Comparison of ENCODE assay signal across 17 cellular contexts in the genomic region with DNA sequence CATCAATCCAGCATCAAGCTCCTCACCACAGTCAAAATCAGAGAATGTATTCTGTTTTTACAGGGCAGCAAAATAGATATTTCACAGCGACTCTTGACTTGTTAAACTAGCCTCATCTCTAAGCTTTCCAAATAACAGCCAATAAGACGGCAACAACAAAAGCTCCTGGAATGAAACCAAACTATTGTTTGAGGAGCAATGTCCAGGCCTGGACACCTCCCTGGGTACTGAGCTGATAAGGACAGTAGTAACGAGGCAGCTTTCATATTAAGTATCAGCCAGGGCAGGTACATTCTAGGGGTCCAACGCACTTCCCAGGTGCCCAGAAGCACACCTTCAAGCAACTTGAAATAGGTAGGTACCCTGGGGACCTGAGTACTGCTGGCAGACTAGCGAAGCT.
DNase-seq lines count a peak whose midpoint lies in the region; ATAC-seq, FAIRE-seq and TF ChIP-seq lines count a peak whose summit lies in the region.
"Had no signal": no experiment of that assay in that cellular context is flagged by ENCODE, and none has a peak within 500 bp of the region (broad histone marks: within the 10 kb centered on the region; RNA-seq: fewer than 3 reads in every experiment).

No MANE protein-coding gene starts in this region.

- intact Hi-C loops in endothelial cell of umbilical vein (cut with micrococcal nuclease): no loop called here
- intact Hi-C loops in right lobe of liver (cut with DNase I): no loop called here
- intact Hi-C loops in adrenal gland (cut with DNase I): no loop called here

- H3K4me1 ChIP-seq in endothelial cell of umbilical vein (ENCODE audit: control insufficient read depth, extremely low read depth, insufficient read depth, low read length) (no peaks in the 10 kb centered on the region), right lobe of liver (peaks cover 0 to 6% (median 0%) of the 10 kb centered on the region in 4 donors), trophoblast cell (ENCODE audit: control insufficient read depth in 1 of 2, insufficient read depth in 2 of 2, low read length in 2 of 2) (peaks cover 14 to 21% of the 10 kb centered on the region in 2 experiments), adrenal gland (replicated peaks in 1 of 2) (peaks cover 10 to 22% of the 10 kb centered on the region in 2 donors)

- BruUV-seq in endothelial cell of umbilical vein (replicated peaks; lab: Mats Ljungman, UMichigan): no TSS peak

- H3K4me2 ChIP-seq in endothelial cell of umbilical vein (ENCODE audit: insufficient read depth, low read length) (no peak overlapping the region), trophoblast cell (ENCODE audit: low read length) (no peak overlapping the region)
- H3K4me2 ChIP-seq: A549, GM23338 had no signal

- H3K4me3 ChIP-seq in endothelial cell of umbilical vein (replicated peaks in 1 of 3; ENCODE audit: insufficient read depth in 1 of 3, low read depth in 1 of 3, low read length in 3 of 3): no peak overlapping the region
- H3K4me3 ChIP-seq in right lobe of liver: no peak overlapping the region
- H3K4me3 ChIP-seq in trophoblast cell (ENCODE audit: low read depth, low read length): peak overlapping the region; percentile 33
- H3K4me3 ChIP-seq in adrenal gland: no peak overlapping the region
- H3K4me3 ChIP-seq: A549, GM12878, GM23338 had no signal

- H2BK120ac ChIP-seq in trophoblast cell (ENCODE audit: insufficient read depth, low read length, poor library complexity): peak overlapping the region; percentile 8

- no peak overlapping the region for H3K18ac ChIP-seq in trophoblast cell (ENCODE audit: low read length)

- no peaks in the 10 kb centered on the region for H3K36me3 ChIP-seq in endothelial cell of umbilical vein (ENCODE audit: control insufficient read depth in 2 of 2, extremely low read depth in 1 of 2, insufficient read depth in 2 of 2, low read length in 2 of 2)
- H3K36me3 ChIP-seq in right lobe of liver: no peaks in the 10 kb centered on the region
- no peaks in the 10 kb centered on the region for H3K36me3 ChIP-seq in trophoblast cell (ENCODE audit: control insufficient read depth in 1 of 2, insufficient read depth in 2 of 2, low read length in 2 of 2)
- H3K36me3 ChIP-seq in adrenal gland (replicated peaks in 1 of 2): no peaks in the 10 kb centered on the region
- H3K36me3 ChIP-seq: BE2C had no signal

- H3K23ac ChIP-seq in trophoblast cell (ENCODE audit: low read length): no peak overlapping the region

- H3K9ac ChIP-seq in endothelial cell of umbilical vein (replicated peaks; ENCODE audit: extremely low read depth, insufficient read depth, low read length) (no peak overlapping the region), trophoblast cell (ENCODE audit: low read length) (no peak overlapping the region)

- TF ChIP-seq POLR2A in endothelial cell of umbilical vein (IDR thresholded peaks at IDR 0.05; ENCODE audit: low read depth, low read length): no peak
- no peak for TF ChIP-seq POLR2A in right lobe of liver (IDR thresholded peaks at IDR 0.05)
- no peak for TF ChIP-seq POLR2A in adrenal gland (IDR thresholded peaks at IDR 0.05)

- CTCF ChIA-PET in endothelial cell of umbilical vein (lab: Charles Lee): interaction anchor here (0.9 to 1.4 kb wide), 5 partner anchors 12 to 84 kb away, joined by 3 to 6 read pairs (median 4); no protein-coding TSS in a partner anchor

- H3K9me3 ChIP-seq in endothelial cell of umbilical vein (replicated peaks; ENCODE audit: control insufficient read depth, insufficient read depth, low read length): no peaks in the 10 kb centered on the region
- H3K9me3 ChIP-seq in right lobe of liver: no peaks in the 10 kb centered on the region
- no peaks in the 10 kb centered on the region for H3K9me3 ChIP-seq in trophoblast cell (ENCODE audit: insufficient read depth, low read depth, low read length)
- no peaks in the 10 kb centered on the region for H3K9me3 ChIP-seq in adrenal gland (replicated peaks in 1 of 3)
- H3K9me3 ChIP-seq: A549, BE2C had no signal

- dilution Hi-C loops in endothelial cell of umbilical vein (cut with MboI; ENCODE audit: extremely low pct_ligation_motif_present, low sequenced_read_pairs): no loop called here

- H3K4ac ChIP-seq in trophoblast cell (ENCODE audit: low read depth, low read length): no peak overlapping the region

- H3K79me2 ChIP-seq in endothelial cell of umbilical vein (ENCODE audit: control insufficient read depth, insufficient read depth, low read length) (no peaks in the 10 kb centered on the region), trophoblast cell (ENCODE audit: control insufficient read depth, insufficient read depth, low read length, poor library complexity) (no peaks in the 10 kb centered on the region)

- no peaks in the 10 kb centered on the region for H3K9me3 Mint-ChIP-seq in nephron progenitor cell
- H3K9me3 Mint-ChIP-seq: CD4-positive, alpha-beta memory T cell; GM23338 had no signal

- POLR2A ChIA-PET in endothelial cell of umbilical vein (lab: Charles Lee): no interaction called here

- H3K36me3 Mint-ChIP-seq in nephron progenitor cell (ENCODE audit: low read depth): no peaks in the 10 kb centered on the region
- H3K36me3 Mint-ChIP-seq: CD4-positive, alpha-beta memory T cell had no signal

- H3K14ac ChIP-seq in trophoblast cell (ENCODE audit: low read length): peak overlapping the region; percentile 2

- H3K27ac Mint-ChIP-seq in nephron progenitor cell: no peak overlapping the region
- H3K27ac Mint-ChIP-seq: CD4-positive, alpha-beta memory T cell; GM23338 had no signal

- H4K12ac ChIP-seq in trophoblast cell (ENCODE audit: low read depth, low read length): no peak overlapping the region

- H3K27me3 Mint-ChIP-seq in nephron progenitor cell (ENCODE audit: low read depth, poor library complexity): peaks cover 3% of the 10 kb centered on the region

- H3K27me3 ChIP-seq in endothelial cell of umbilical vein (ENCODE audit: control insufficient read depth in 2 of 2, insufficient read depth in 2 of 2, low read length in 2 of 2) (peaks cover 0 to 3% of the 10 kb centered on the region in 2 experiments), right lobe of liver (no peaks in the 10 kb centered on the region), trophoblast cell (ENCODE audit: insufficient read depth, low read length) (no peaks in the 10 kb centered on the region), adrenal gland (no peaks in the 10 kb centered on the region)
- H3K27me3 ChIP-seq: BE2C had no signal

- no peaks in the 10 kb centered on the region for H4K20me1 ChIP-seq in endothelial cell of umbilical vein (replicated peaks; ENCODE audit: control insufficient read depth, extremely low read depth, insufficient read depth, low read length)

- peak overlapping the region; percentile 32 for H4K91ac ChIP-seq in trophoblast cell (ENCODE audit: low read depth, low read length)

- H2BK12ac ChIP-seq in trophoblast cell (ENCODE audit: low read length): peak overlapping the region; percentile 29

- H3K79me1 ChIP-seq in trophoblast cell (ENCODE audit: low read length): peaks cover 15% of the 10 kb centered on the region

- no peak overlapping the region for H3K4me3 Mint-ChIP-seq in nephron progenitor cell
- H3K4me3 Mint-ChIP-seq: CD4-positive, alpha-beta memory T cell; GM23338 had no signal

- peak overlapping the region; percentile 0 for H2AK5ac ChIP-seq in trophoblast cell (ENCODE audit: low read length)

- TF ChIP-seq CTCF in VCaP (conservative IDR thresholded peaks at IDR 0.05): no peak
- TF ChIP-seq CTCF in endothelial cell of umbilical vein (IDR thresholded peaks at IDR 0.05; ENCODE audit: extremely low read depth in 1 of 2, insufficient read depth in 1 of 2, low read depth in 1 of 2, low read length in 2 of 2): no peak
- TF ChIP-seq CTCF in right lobe of liver (IDR thresholded peaks at IDR 0.05): no peak
- TF ChIP-seq CTCF in nephron progenitor cell (IDR thresholded peaks at IDR 0.05): no peak
- TF ChIP-seq CTCF in adrenal gland (IDR thresholded peaks at IDR 0.05): no peak

- DNase-seq in endothelial cell of umbilical vein (ENCODE audit: low read depth, low spot score): peak; percentile 30
- no peak for DNase-seq in right lobe of liver
- no peak for DNase-seq in trophoblast cell
- DNase-seq in nephron progenitor cell: no peak
- DNase-seq in adrenal gland: no peak
- no peak for DNase-seq in SK-N-DZ (ENCODE audit: low spot score)
- DNase-seq: BE2C; CD4-positive, alpha-beta memory T cell; DMS79; H7 had no signal

- no peak overlapping the region for H2AFZ ChIP-seq in endothelial cell of umbilical vein (ENCODE audit: low read depth, low read length)
- H2AFZ ChIP-seq in trophoblast cell (ENCODE audit: insufficient read depth, low read length, poor library complexity): no peak overlapping the region
- H2AFZ ChIP-seq: GM23338 had no signal

- FAIRE-seq in endothelial cell of umbilical vein (lab: Jason Lieb, UNC): no peak
- FAIRE-seq: A549, GM12878, GM18507 had no signal

- H3K27ac ChIP-seq in VCaP (peak overlapping the region; percentile 56), endothelial cell of umbilical vein (ENCODE audit: insufficient read depth, low read depth, low read length) (no peak overlapping the region), right lobe of liver (no peak overlapping the region), trophoblast cell (ENCODE audit: low read depth, low read length) (no peak overlapping the region), adrenal gland (no peak overlapping the region)
- H3K27ac ChIP-seq: A549, C4-2B had no signal

- no peak overlapping the region for H4K8ac ChIP-seq in trophoblast cell (ENCODE audit: low read depth, low read length)

- peaks cover 43% of the 10 kb centered on the region for H3K4me1 Mint-ChIP-seq in nephron progenitor cell
- H3K4me1 Mint-ChIP-seq: CD4-positive, alpha-beta memory T cell had no signal

- no peaks in the 10 kb centered on the region for H3K9me1 ChIP-seq in endothelial cell of umbilical vein (replicated peaks; ENCODE audit: control insufficient read depth, extremely low read depth, insufficient read depth, low read length)

- ATAC-seq in right lobe of liver (peak; percentile 70 to 85 (median 74)), GM21390 (IDR thresholded peaks at IDR 0.05; ENCODE audit: unreplicated experiment) (no peak)
- ATAC-seq: A549, GM12878, GM23338 had no signal

- WGBS in right lobe of liver (ENCODE audit: insufficient coverage, low coverage, low lambda C conversion rate, missing lambda C conversion rate): 35% methylated on average over 5 of the region's 5 CpGs
- no CpG with 5 or more reads among the region's 5 CpGs for WGBS in trophoblast cell (ENCODE audit: extremely low coverage, insufficient coverage, insufficient read length)
- 84 to 91% (median 87%) methylated on average over 5 of the region's 5 CpGs for WGBS in adrenal gland, 4 donors

- H2BK5ac ChIP-seq in trophoblast cell (ENCODE audit: low read depth, low read length, poor library complexity): no peak overlapping the region

TF ChIP-seq in endothelial cell of umbilical vein, 7 proteins besides CTCF, POLR2A, EP300 and RAD21 (continues in another document):
- no peak for TF ChIP-seq GATA2 (IDR thresholded peaks at IDR 0.05; ENCODE audit: insufficient read depth, insufficient read length, low read depth, low read length)
- no peak for TF ChIP-seq FOS (IDR thresholded peaks at IDR 0.05; ENCODE audit: borderline replicate concordance, insufficient read depth, low read length)
- TF ChIP-seq, protein P1, sequence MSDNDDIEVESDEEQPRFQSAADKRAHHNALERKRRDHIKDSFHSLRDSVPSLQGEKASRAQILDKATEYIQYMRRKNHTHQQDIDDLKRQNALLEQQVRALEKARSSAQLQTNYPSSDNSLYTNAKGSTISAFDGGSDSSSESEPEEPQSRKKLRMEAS (IDR thresholded peaks at IDR 0.05; ENCODE audit: insufficient read depth, insufficient read length): no peak
